Comparison of ENCODE assay signal across 8 cellular contexts in the genomic region with DNA sequence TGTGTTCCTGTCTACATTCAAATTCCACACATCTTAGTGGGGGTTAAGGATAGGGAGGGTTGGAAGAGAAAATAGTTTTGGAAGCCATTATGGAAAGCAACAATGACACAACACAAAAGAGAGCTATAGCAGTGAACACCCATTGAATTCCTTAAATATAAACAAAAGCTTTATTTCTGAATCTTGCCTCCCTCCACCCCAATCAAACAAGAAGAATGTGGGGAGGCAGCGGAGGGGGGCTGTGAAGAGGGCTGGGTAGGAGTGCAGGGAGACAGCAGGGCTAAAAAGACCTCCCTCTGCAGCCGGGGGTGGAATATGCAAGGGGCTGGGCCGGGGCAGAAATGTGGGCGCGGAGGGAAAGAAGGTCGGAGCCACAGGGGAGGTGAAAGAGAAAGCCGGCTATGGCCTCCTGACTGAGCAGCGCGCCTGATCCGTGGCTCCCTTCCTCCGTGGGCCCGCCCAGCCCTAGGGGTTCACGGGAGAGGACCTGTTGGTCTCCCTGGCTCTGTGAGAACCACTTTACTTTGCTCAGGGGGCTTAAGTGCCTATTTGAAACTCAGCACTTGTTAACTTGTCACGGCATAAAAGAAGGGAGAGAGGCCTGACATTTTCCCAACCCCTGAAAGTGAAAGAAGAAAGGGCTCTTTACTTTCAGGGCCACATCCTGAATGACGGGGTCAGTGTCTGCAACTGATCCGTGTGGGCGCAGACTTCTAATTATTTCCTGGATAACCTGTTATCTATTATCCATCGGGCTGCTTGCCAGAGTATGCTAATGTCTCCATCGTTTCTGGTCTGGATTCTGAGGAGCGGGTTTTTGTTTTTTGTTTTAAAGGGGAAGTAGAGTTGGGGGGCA.
DNase-seq lines count a peak whose midpoint lies in the region; ATAC-seq and TF ChIP-seq lines count a peak whose summit lies in the region.

No MANE protein-coding gene starts in this region.

- H3K9me3 Mint-ChIP-seq in T-helper 2 cell treated with Interferon-gamma antibody and Interleukin-4, amounts not matched to agents 5 μg/mL and 100 μg/mL, for 36 hours: no peaks in the 10 kb centered on the region
- H3K9me3 Mint-ChIP-seq in glutamatergic neuron (ENCODE audit: unreplicated experiment): peaks cover 7% of the 10 kb centered on the region

- DNase-seq in BE2C: peak; percentile 44
- peak; percentile 21 for DNase-seq in T-helper 2 cell treated with Interferon-gamma antibody and Interleukin-4, amounts not matched to agents 5 μg/mL and 100 μg/mL, for 36 hours (ENCODE audit: low spot score)
- DNase-seq in caudate nucleus (lab: John Stamatoyannopoulos, UW): peak in 44 of 61 donors; percentile 2 to 70 (median 38)
- peak; percentile 52 for DNase-seq in kidney glomerular epithelial cell (lab: John Stamatoyannopoulos, UW)
- peak; percentile 32 for DNase-seq in stimulated activated CD4-positive, alpha-beta T cell treated with anti-CD3 and anti-CD28 coated beads, Interleukin-1b, Interleukin-23, amount 100 ng/mL, for 48 hours
- DNase-seq in glutamatergic neuron: no peak

- H3K27ac ChIP-seq in caudate nucleus (ENCODE audit: low read depth, low read length): peak overlapping the region; percentile 98

- H3K4me1 ChIP-seq in BE2C: 0 out of 2 replicates have a peak, but pooled peaks cover 4% of the 10 kb centered on the region

- H3K9me3 ChIP-seq in BE2C: no peaks in the 10 kb centered on the region

- no peaks in the 10 kb centered on the region for H3K27me3 Mint-ChIP-seq in T-helper 2 cell treated with Interferon-gamma antibody and Interleukin-4, amounts not matched to agents 5 μg/mL and 100 μg/mL, for 36 hours (ENCODE audit: low read depth)
- peaks cover 8% of the 10 kb centered on the region for H3K27me3 Mint-ChIP-seq in glutamatergic neuron (ENCODE audit: unreplicated experiment)

- peak; percentile 36 for ATAC-seq in HG02678 (IDR thresholded peaks at IDR 0.05; ENCODE audit: unreplicated experiment)
- no peak for ATAC-seq in HG03108 (IDR thresholded peaks at IDR 0.05; ENCODE audit: unreplicated experiment)

- H3K36me3 Mint-ChIP-seq in T-helper 2 cell treated with Interferon-gamma antibody and Interleukin-4, amounts not matched to agents 5 μg/mL and 100 μg/mL, for 36 hours (ENCODE audit: low read depth): no peaks in the 10 kb centered on the region
- no peaks in the 10 kb centered on the region for H3K36me3 Mint-ChIP-seq in glutamatergic neuron (ENCODE audit: unreplicated experiment)

- peak overlapping the region; percentile 94 for H3K27ac Mint-ChIP-seq in T-helper 2 cell treated with Interferon-gamma antibody and Interleukin-4, amounts not matched to agents 5 μg/mL and 100 μg/mL, for 36 hours
- H3K27ac Mint-ChIP-seq in glutamatergic neuron (ENCODE audit: unreplicated experiment): no peak overlapping the region

- peaks cover 46% of the 10 kb centered on the region for H3K4me1 Mint-ChIP-seq in T-helper 2 cell treated with Interferon-gamma antibody and Interleukin-4, amounts not matched to agents 5 μg/mL and 100 μg/mL, for 36 hours (ENCODE audit: low read depth)
- peaks cover 14% of the 10 kb centered on the region for H3K4me1 Mint-ChIP-seq in glutamatergic neuron (ENCODE audit: low read depth, unreplicated experiment)

- H3K36me3 ChIP-seq in BE2C: no peaks in the 10 kb centered on the region

- no peaks in the 10 kb centered on the region for H3K27me3 ChIP-seq in BE2C

- no peak for TF ChIP-seq CTCF in BE2C (IDR thresholded peaks at IDR 0.05; ENCODE audit: low read depth, low read length)
- no peak for TF ChIP-seq CTCF in glutamatergic neuron (IDR thresholded peaks at IDR 0.05; ENCODE audit: partially characterized antibody, unreplicated experiment)

- peak overlapping the region; percentile 87 for H3K4me3 Mint-ChIP-seq in T-helper 2 cell treated with Interferon-gamma antibody and Interleukin-4, amounts not matched to agents 5 μg/mL and 100 μg/mL, for 36 hours
- no peak overlapping the region for H3K4me3 Mint-ChIP-seq in glutamatergic neuron (ENCODE audit: unreplicated experiment)

- H3K4me3 ChIP-seq in BE2C (ENCODE audit: low read depth, low read length): peak overlapping the region; percentile 53
